ENCODE assay signal across 1 cellular context in genomic region chr2:240989451-240990265, GRCh38.
TF ChIP-seq lines count a peak whose summit lies in the region.

No MANE protein-coding gene starts in this region.

TF ChIP-seq in IMR-90, 13 proteins besides CTCF, POLR2A, EP300 and RAD21 (continued from another document):
- TF ChIP-seq BHLHE40 (IDR thresholded peaks at IDR 0.05; ENCODE audit: low read depth, low read length) (no peak), ELK1 (IDR thresholded peaks at IDR 0.05; ENCODE audit: borderline replicate concordance, low read depth, low read length) (no peak), FOS (IDR thresholded peaks at IDR 0.05; ENCODE audit: low read depth, low read length) (no peak), USF2 (IDR thresholded peaks at IDR 0.05; ENCODE audit: low read depth, low read length) (no peak)
TF ChIP-seq in IMR-90: peak in this region for 0.
